ENCODE assay signal across 15 cellular contexts in the genomic region with DNA sequence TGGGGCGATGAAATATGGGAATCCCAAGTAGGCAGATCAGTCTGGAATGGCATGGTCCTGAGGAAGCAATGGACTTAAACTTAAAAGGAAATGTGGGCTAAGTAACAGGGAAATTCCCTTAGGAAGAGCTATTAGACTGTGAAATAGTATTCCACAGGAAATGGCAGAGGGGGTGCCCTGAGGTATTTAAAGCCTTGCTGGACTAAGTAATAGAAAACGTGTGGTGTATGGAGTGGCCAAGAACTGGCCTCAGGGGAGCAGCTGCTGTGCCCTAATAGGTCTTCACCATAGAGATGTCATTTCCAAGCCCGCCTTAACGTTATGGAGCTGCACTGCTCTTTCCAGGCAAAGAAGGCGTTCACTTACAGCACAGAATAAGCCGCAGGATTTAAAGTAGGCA.
DNase-seq lines count a peak whose midpoint lies in the region; ATAC-seq, FAIRE-seq and TF ChIP-seq lines count a peak whose summit lies in the region.
"Had no signal": no experiment of that assay in that cellular context is flagged by ENCODE, and none has a peak within 500 bp of the region (broad histone marks: within the 10 kb centered on the region; RNA-seq: fewer than 3 reads in every experiment).

No MANE protein-coding gene starts in this region.

- peaks cover 12% of the 10 kb centered on the region for H3K27me3 Mint-ChIP-seq in nephron (ENCODE audit: low read depth)

- peaks cover 3% of the 10 kb centered on the region for H3K9me3 Mint-ChIP-seq in nephron

- DNase-seq in BJ (ENCODE audit: low read depth) (peak; percentile 31), NCI-H69 (lab: John Stamatoyannopoulos, UW) (peak; percentile 14), endothelial cell of umbilical vein (ENCODE audit: low read depth, low spot score) (peak; percentile 7), WERI-Rb-1 (no peak), GOT3 (lab: John Stamatoyannopoulos, UW) (no peak)
- DNase-seq: NCI-H146, NCI-H446 treated with DMSO at 0.1 percent for 48 hours, NCI-H774, PC-9 had no signal

- TF ChIP-seq POLR2A in endothelial cell of umbilical vein (IDR thresholded peaks at IDR 0.05; ENCODE audit: low read depth, low read length) = no peak

- intact Hi-C loops in endothelial cell of umbilical vein (cut with micrococcal nuclease) = loop anchor here (5.0 kb wide), 1 partner anchor 269 kb away; no protein-coding TSS in a partner anchor

- FAIRE-seq in endothelial cell of umbilical vein (lab: Jason Lieb, UNC) = no peak

- peaks cover 43% of the 10 kb centered on the region for H3K4me1 Mint-ChIP-seq in nephron

- H3K36me3 Mint-ChIP-seq in nephron (ENCODE audit: low read depth) = no peaks in the 10 kb centered on the region

- no peak for ATAC-seq in GM19463 (IDR thresholded peaks at IDR 0.05; ENCODE audit: unreplicated experiment)
- ATAC-seq in HG03565 (IDR thresholded peaks at IDR 0.05; ENCODE audit: unreplicated experiment) = no peak
- ATAC-seq: Right ventricle myocardium inferior had no signal

- no TSS peak for BruUV-seq in endothelial cell of umbilical vein (replicated peaks; lab: Mats Ljungman, UMichigan)

- dilution Hi-C loops in endothelial cell of umbilical vein (cut with MboI; ENCODE audit: extremely low pct_ligation_motif_present, low sequenced_read_pairs) = no loop called here

- H3K9ac ChIP-seq in endothelial cell of umbilical vein (replicated peaks; ENCODE audit: extremely low read depth, insufficient read depth, low read length) = no peak overlapping the region
- H3K9ac ChIP-seq: BLaER1 treated with 17β-estradiol and CSF1 and Interleukin-3, amounts not matched to agents 10 nM and 100 nM had no signal

- H3K4me3 ChIP-seq in BJ (ENCODE audit: low read depth, low read length) = no peak overlapping the region
- no peak overlapping the region for H3K4me3 ChIP-seq in endothelial cell of umbilical vein (replicated peaks in 1 of 3; ENCODE audit: insufficient read depth in 1 of 3, low read depth in 1 of 3, low read length in 3 of 3)
- H3K4me3 ChIP-seq in WERI-Rb-1 (ENCODE audit: low read depth, low read length) = no peak overlapping the region
- H3K4me3 ChIP-seq: BLaER1 treated with 17β-estradiol and CSF1 and Interleukin-3, amounts not matched to agents 10 nM and 100 nM; HAP-1; PC-9 had no signal

- H3K4me2 ChIP-seq in endothelial cell of umbilical vein (ENCODE audit: insufficient read depth, low read length) = no peak overlapping the region
- H3K4me2 ChIP-seq: BLaER1 treated with 17β-estradiol and CSF1 and Interleukin-3, amounts not matched to agents 10 nM and 100 nM; PC-9 had no signal

- no peaks in the 10 kb centered on the region for H3K36me3 ChIP-seq in BJ (ENCODE audit: control insufficient read depth, insufficient read depth, low read length)
- H3K36me3 ChIP-seq in endothelial cell of umbilical vein (ENCODE audit: control insufficient read depth in 2 of 2, extremely low read depth in 1 of 2, insufficient read depth in 2 of 2, low read length in 2 of 2) = no peaks in the 10 kb centered on the region
- no peaks in the 10 kb centered on the region for H3K36me3 ChIP-seq in WERI-Rb-1
- H3K36me3 ChIP-seq: BLaER1 treated with 17β-estradiol and CSF1 and Interleukin-3, amounts not matched to agents 10 nM and 100 nM; HAP-1 had no signal

- H3K4me3 Mint-ChIP-seq in nephron = no peak overlapping the region

- H3K9me3 ChIP-seq in endothelial cell of umbilical vein (replicated peaks; ENCODE audit: control insufficient read depth, insufficient read depth, low read length) = no peaks in the 10 kb centered on the region
- no peaks in the 10 kb centered on the region for H3K9me3 ChIP-seq in WERI-Rb-1 (ENCODE audit: severe bottlenecking)
- H3K9me3 ChIP-seq: BLaER1 treated with 17β-estradiol and CSF1 and Interleukin-3, amounts not matched to agents 10 nM and 100 nM; HAP-1 had no signal

- no peaks in the 10 kb centered on the region for H3K27me3 ChIP-seq in BJ (ENCODE audit: control insufficient read depth, insufficient read depth, low read length)
- H3K27me3 ChIP-seq in endothelial cell of umbilical vein (ENCODE audit: control insufficient read depth in 2 of 2, insufficient read depth in 2 of 2, low read length in 2 of 2) = no peaks in the 10 kb centered on the region
- H3K27me3 ChIP-seq in WERI-Rb-1 (ENCODE audit: insufficient read depth, low read depth, severe bottlenecking) = no peaks in the 10 kb centered on the region
- H3K27me3 ChIP-seq: BLaER1 treated with 17β-estradiol and CSF1 and Interleukin-3, amounts not matched to agents 10 nM and 100 nM had no signal

- H3K27ac ChIP-seq in endothelial cell of umbilical vein (ENCODE audit: insufficient read depth, low read depth, low read length) (no peak overlapping the region), WERI-Rb-1 (no peak overlapping the region)
- H3K27ac ChIP-seq: BLaER1 treated with 17β-estradiol and CSF1 and Interleukin-3, amounts not matched to agents 10 nM and 100 nM; PC-9 had no signal

- H3K79me2 ChIP-seq in endothelial cell of umbilical vein (ENCODE audit: control insufficient read depth, insufficient read depth, low read length) = no peaks in the 10 kb centered on the region

- no peak for TF ChIP-seq CTCF in BJ (IDR thresholded peaks at IDR 0.05; ENCODE audit: insufficient read depth, low read depth, low read length)
- no peak for TF ChIP-seq CTCF in endothelial cell of umbilical vein (IDR thresholded peaks at IDR 0.05; ENCODE audit: extremely low read depth in 1 of 2, insufficient read depth in 1 of 2, low read depth in 1 of 2, low read length in 2 of 2)
- no peak for TF ChIP-seq CTCF in nephron (IDR thresholded peaks at IDR 0.05; ENCODE audit: unreplicated experiment in 3 of 3)
- no peak for TF ChIP-seq CTCF in WERI-Rb-1 (IDR thresholded peaks at IDR 0.05; ENCODE audit: low read depth, low read length)

- POLR2A ChIA-PET in BJ (lab: Charles Lee) (no interaction called here), endothelial cell of umbilical vein (lab: Charles Lee) (no interaction called here)

- no peak overlapping the region for H2AFZ ChIP-seq in endothelial cell of umbilical vein (ENCODE audit: low read depth, low read length)
- H2AFZ ChIP-seq: PC-9 had no signal

- H3K27ac Mint-ChIP-seq in nephron = peak overlapping the region in 2 of 3 experiments; percentile 11 to 41

- H3K9me1 ChIP-seq in endothelial cell of umbilical vein (replicated peaks; ENCODE audit: control insufficient read depth, extremely low read depth, insufficient read depth, low read length) = no peaks in the 10 kb centered on the region

- H3K4me1 ChIP-seq in endothelial cell of umbilical vein (ENCODE audit: control insufficient read depth, extremely low read depth, insufficient read depth, low read length) = peaks cover 19% of the 10 kb centered on the region
- H3K4me1 ChIP-seq: HAP-1 had no signal

- H4K20me1 ChIP-seq in endothelial cell of umbilical vein (replicated peaks; ENCODE audit: control insufficient read depth, extremely low read depth, insufficient read depth, low read length) = no peaks in the 10 kb centered on the region
- H4K20me1 ChIP-seq: BLaER1 treated with 17β-estradiol and CSF1 and Interleukin-3, amounts not matched to agents 10 nM and 100 nM had no signal

- CTCF ChIA-PET in BJ (lab: Yijun Ruan, JAX) (no interaction called here), endothelial cell of umbilical vein (lab: Charles Lee) (interaction anchor here (1.0 to 1.1 kb wide), 2 partner anchors 10 to 46 kb away, joined by 3 to 4 read pairs; no protein-coding TSS in a partner anchor)

TF ChIP-seq in endothelial cell of umbilical vein, 7 proteins besides CTCF, POLR2A, EP300 and RAD21:
- TF ChIP-seq FOS (IDR thresholded peaks at IDR 0.05; ENCODE audit: borderline replicate concordance, insufficient read depth, low read length) = no peak
- TF ChIP-seq, protein P1, sequence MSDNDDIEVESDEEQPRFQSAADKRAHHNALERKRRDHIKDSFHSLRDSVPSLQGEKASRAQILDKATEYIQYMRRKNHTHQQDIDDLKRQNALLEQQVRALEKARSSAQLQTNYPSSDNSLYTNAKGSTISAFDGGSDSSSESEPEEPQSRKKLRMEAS (IDR thresholded peaks at IDR 0.05; ENCODE audit: insufficient read depth, insufficient read length) = no peak
- TF ChIP-seq POLR2AphosphoS5 (IDR thresholded peaks at IDR 0.05; ENCODE audit: insufficient read depth, low read depth, low read length) = no peak
- TF ChIP-seq EZH2 (IDR thresholded peaks at IDR 0.05; ENCODE audit: borderline replicate concordance, low read depth, low read length, severe bottlenecking) = no peak
- no peak for TF ChIP-seq MYC (IDR thresholded peaks at IDR 0.05; ENCODE audit: low read depth, low read length)
- TF ChIP-seq JUN (IDR thresholded peaks at IDR 0.05; ENCODE audit: borderline replicate concordance, insufficient read depth, insufficient read length, low read depth) = no peak
- no peak for TF ChIP-seq GATA2 (IDR thresholded peaks at IDR 0.05; ENCODE audit: insufficient read depth, insufficient read length, low read depth, low read length)

Comparison
In these comparisons a context has a peak if more than half of its experiments do, and no peak if none do; other contexts are left out.
1. DNase-seq: peak in BJ (single experiment), NCI-H69 (single experiment) and endothelial cell of umbilical vein (single experiment); none in WERI-Rb-1 (single experiment) and GOT3 (single experiment).